Comparison of ENCODE assay signal across 1 cellular context in the genomic region with DNA sequence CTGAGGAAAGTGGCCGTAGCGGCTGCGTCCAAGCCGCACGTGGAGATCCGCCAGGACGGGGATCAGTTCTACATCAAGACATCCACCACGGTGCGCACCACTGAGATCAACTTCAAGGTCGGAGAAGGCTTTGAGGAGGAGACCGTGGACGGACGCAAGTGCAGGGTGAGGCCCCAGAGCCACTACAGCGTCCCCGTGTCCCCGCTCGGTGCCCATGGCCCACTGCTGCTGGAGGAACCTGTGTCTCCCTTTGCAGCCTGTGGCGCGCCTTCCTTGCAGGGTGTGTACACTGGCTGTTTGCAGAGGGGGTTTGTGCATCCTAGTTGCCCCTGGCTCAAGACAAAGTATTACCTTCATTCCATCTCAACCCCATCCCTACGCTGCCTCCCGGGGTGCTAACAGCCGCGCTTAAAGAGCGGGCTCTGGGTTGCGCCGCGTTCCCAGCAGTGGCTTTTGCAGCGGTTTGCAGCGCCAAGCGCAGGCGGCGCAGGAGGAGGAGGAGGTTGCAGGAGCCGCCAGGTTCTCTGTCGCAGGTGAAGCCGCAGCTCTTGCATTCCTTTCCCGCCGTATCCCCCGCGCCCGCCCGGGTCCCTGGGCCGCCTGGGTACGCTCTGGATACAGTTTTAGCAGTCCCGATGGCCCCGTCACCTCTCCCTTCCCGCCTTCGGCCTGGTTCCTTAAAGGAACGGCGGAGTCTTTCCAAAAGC.
TF ChIP-seq lines count a peak whose summit lies in the region.

No MANE protein-coding gene starts in this region.

TF ChIP-seq in H1, 55 proteins besides CTCF, POLR2A, EP300 and RAD21:
- TF ChIP-seq TBP (IDR thresholded peaks at IDR 0.05; ENCODE audit: low read depth, low read length) (peak; percentile 41; the same call in 1 of the 2 replicates), FOSL1 (IDR thresholded peaks at IDR 0.05; ENCODE audit: insufficient read depth, low read depth, low read length) (no peak), GTF2F1 (IDR thresholded peaks at IDR 0.05; ENCODE audit: borderline replicate concordance, low read depth, low read length) (no peak), RFX5 (IDR thresholded peaks at IDR 0.05; ENCODE audit: borderline replicate concordance, low read depth, low read length) (no peak), HDAC6 (IDR thresholded peaks at IDR 0.05; ENCODE audit: low read depth, low read length) (no peak), GABPA (IDR thresholded peaks at IDR 0.05; ENCODE audit: borderline replicate concordance, insufficient read depth, low read length) (peak; percentile 70; the same call in 1 of the 2 replicates), PHF8 (conservative IDR thresholded peaks at IDR 0.05; ENCODE audit: low read depth, low read length) (no peak; the same call in 1 of the 2 replicates), SIN3A (conservative IDR thresholded peaks at IDR 0.05 in 1 of 2, IDR thresholded peaks at IDR 0.05 in 1 of 2; ENCODE audit: low read depth in 1 of 2, low read length in 2 of 2) (no peak; a peak in 1 of 4 replicates), POLR2AphosphoS5 (IDR thresholded peaks at IDR 0.05; ENCODE audit: low read depth, low read length) (no peak), CEBPB (IDR thresholded peaks at IDR 0.05; ENCODE audit: low read depth, low read length) (no peak), NRF1 (IDR thresholded peaks at IDR 0.05; ENCODE audit: low read depth, low read length) (no peak), SP4 (IDR thresholded peaks at IDR 0.05; ENCODE audit: low read length) (no peak), CHD2 (IDR thresholded peaks at IDR 0.05; ENCODE audit: low read length) (no peak), CREB1 (IDR thresholded peaks at IDR 0.05) (no peak), TAF7 (optimal IDR thresholded peaks at IDR 0.05; ENCODE audit: borderline replicate concordance, low read depth, low read length) (no peak), RBBP5 (IDR thresholded peaks at IDR 0.05; ENCODE audit: borderline replicate concordance, low read depth, low read length) (peak; percentile 26; the same call in 1 of the 2 replicates), ASH2L (IDR thresholded peaks at IDR 0.05; ENCODE audit: low read length) (peak; percentile 54), KDM5A (IDR thresholded peaks at IDR 0.05; ENCODE audit: low read length) (no peak), SP1 (IDR thresholded peaks at IDR 0.05; ENCODE audit: low read depth, low read length) (no peak), HDAC2 (IDR thresholded peaks at IDR 0.05; ENCODE audit: borderline replicate concordance in 1 of 2, low read depth in 2 of 2, low read length in 2 of 2) (no peak), ATF3 (IDR thresholded peaks at IDR 0.05; ENCODE audit: insufficient read depth, low read depth, low read length) (no peak), SUZ12 (IDR thresholded peaks at IDR 0.05; ENCODE audit: low read length) (no peak), ZNF274 (IDR thresholded peaks at IDR 0.05; ENCODE audit: borderline replicate concordance, extremely low read depth, low read length) (no peak), JUND (IDR thresholded peaks at IDR 0.05; ENCODE audit: low read length) (no peak), KDM1A (IDR thresholded peaks at IDR 0.05; ENCODE audit: borderline replicate concordance, low read length) (no peak), JUN (IDR thresholded peaks at IDR 0.05; ENCODE audit: low read depth, low read length) (no peak), BCL11A (IDR thresholded peaks at IDR 0.05; ENCODE audit: low read depth in 2 of 2, low read length in 2 of 2) (no peak), SAP30 (IDR thresholded peaks at IDR 0.05; ENCODE audit: insufficient read depth, insufficient replicate concordance, low read length) (no peak), EZH2 (IDR thresholded peaks at IDR 0.05; ENCODE audit: low read depth, low read length, severe bottlenecking) (peak; percentile 15), MAFK (IDR thresholded peaks at IDR 0.05; ENCODE audit: low read depth, low read length) (no peak), TAF1 (IDR thresholded peaks at IDR 0.05; ENCODE audit: low read depth, low read length) (0 out of 2 replicates have a peak, but pooled peaks have one; percentile 37), EGR1 (IDR thresholded peaks at IDR 0.05; ENCODE audit: borderline replicate concordance, low read depth, low read length) (0 out of 2 replicates have a peak, but pooled peaks have one; percentile 35), BRCA1 (IDR thresholded peaks at IDR 0.05; ENCODE audit: low read depth, low read length) (no peak), CHD1 (IDR thresholded peaks at IDR 0.05; ENCODE audit: low read depth, low read length) (no peak), CBX5 (IDR thresholded peaks at IDR 0.05; ENCODE audit: low read depth, low read length) (no peak), SIRT6 (IDR thresholded peaks at IDR 0.05; ENCODE audit: low read length) (no peak), MAX (IDR thresholded peaks at IDR 0.05) (peak; percentile 94), SIX5 (IDR thresholded peaks at IDR 0.05; ENCODE audit: low read depth, low read length) (no peak), CBX8 (IDR thresholded peaks at IDR 0.05; ENCODE audit: borderline replicate concordance, low read depth, low read length) (no peak), TCF12 (IDR thresholded peaks at IDR 0.05; ENCODE audit: low read depth, low read length) (no peak), BACH1 (IDR thresholded peaks at IDR 0.05; ENCODE audit: low read length) (0 out of 2 replicates have a peak, but pooled peaks have one; percentile 15), RNF2 (IDR thresholded peaks at IDR 0.05; ENCODE audit: borderline replicate concordance, low read depth, low read length, missing control alignments, poor library complexity, severe bottlenecking) (peak; percentile 53), SRF (IDR thresholded peaks at IDR 0.05; ENCODE audit: low read depth, low read length) (no peak), RXRA (IDR thresholded peaks at IDR 0.05; ENCODE audit: insufficient read depth, low read depth, low read length) (no peak), YY1 (IDR thresholded peaks at IDR 0.05; ENCODE audit: low read depth, low read length) (0 out of 2 replicates have a peak, but pooled peaks have one; percentile 4), KDM4A (IDR thresholded peaks at IDR 0.05; ENCODE audit: low read depth, low read length, severe bottlenecking) (peak; percentile 67), POU5F1 (IDR thresholded peaks at IDR 0.05; ENCODE audit: low read depth, low read length) (no peak), SP2 (IDR thresholded peaks at IDR 0.05; ENCODE audit: low read length) (no peak), NANOG (IDR thresholded peaks at IDR 0.05; ENCODE audit: insufficient read depth, low read depth, low read length, poor library complexity, severe bottlenecking) (no peak), CTBP2 (IDR thresholded peaks at IDR 0.05; ENCODE audit: borderline replicate concordance, insufficient read depth, insufficient read length, low read length) (peak; percentile 42), TEAD4 (IDR thresholded peaks at IDR 0.05; ENCODE audit: low read depth, low read length) (no peak)
- TF ChIP-seq, protein P1, sequence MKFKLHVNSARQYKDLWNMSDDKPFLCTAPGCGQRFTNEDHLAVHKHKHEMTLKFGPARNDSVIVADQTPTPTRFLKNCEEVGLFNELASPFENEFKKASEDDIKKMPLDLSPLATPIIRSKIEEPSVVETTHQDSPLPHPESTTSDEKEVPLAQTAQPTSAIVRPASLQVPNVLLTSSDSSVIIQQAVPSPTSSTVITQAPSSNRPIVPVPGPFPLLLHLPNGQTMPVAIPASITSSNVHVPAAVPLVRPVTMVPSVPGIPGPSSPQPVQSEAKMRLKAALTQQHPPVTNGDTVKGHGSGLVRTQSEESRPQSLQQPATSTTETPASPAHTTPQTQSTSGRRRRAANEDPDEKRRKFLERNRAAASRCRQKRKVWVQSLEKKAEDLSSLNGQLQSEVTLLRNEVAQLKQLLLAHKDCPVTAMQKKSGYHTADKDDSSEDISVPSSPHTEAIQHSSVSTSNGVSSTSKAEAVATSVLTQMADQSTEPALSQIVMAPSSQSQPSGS (IDR thresholded peaks at IDR 0.05; ENCODE audit: low read length): no peak
- TF ChIP-seq, protein P2, sequence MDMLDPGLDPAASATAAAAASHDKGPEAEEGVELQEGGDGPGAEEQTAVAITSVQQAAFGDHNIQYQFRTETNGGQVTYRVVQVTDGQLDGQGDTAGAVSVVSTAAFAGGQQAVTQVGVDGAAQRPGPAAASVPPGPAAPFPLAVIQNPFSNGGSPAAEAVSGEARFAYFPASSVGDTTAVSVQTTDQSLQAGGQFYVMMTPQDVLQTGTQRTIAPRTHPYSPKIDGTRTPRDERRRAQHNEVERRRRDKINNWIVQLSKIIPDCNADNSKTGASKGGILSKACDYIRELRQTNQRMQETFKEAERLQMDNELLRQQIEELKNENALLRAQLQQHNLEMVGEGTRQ (IDR thresholded peaks at IDR 0.05; ENCODE audit: low read length): no peak
- TF ChIP-seq, protein P3, sequence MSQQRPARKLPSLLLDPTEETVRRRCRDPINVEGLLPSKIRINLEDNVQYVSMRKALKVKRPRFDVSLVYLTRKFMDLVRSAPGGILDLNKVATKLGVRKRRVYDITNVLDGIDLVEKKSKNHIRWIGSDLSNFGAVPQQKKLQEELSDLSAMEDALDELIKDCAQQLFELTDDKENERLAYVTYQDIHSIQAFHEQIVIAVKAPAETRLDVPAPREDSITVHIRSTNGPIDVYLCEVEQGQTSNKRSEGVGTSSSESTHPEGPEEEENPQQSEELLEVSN (IDR thresholded peaks at IDR 0.05): peak; percentile 85
- TF ChIP-seq, protein P4, sequence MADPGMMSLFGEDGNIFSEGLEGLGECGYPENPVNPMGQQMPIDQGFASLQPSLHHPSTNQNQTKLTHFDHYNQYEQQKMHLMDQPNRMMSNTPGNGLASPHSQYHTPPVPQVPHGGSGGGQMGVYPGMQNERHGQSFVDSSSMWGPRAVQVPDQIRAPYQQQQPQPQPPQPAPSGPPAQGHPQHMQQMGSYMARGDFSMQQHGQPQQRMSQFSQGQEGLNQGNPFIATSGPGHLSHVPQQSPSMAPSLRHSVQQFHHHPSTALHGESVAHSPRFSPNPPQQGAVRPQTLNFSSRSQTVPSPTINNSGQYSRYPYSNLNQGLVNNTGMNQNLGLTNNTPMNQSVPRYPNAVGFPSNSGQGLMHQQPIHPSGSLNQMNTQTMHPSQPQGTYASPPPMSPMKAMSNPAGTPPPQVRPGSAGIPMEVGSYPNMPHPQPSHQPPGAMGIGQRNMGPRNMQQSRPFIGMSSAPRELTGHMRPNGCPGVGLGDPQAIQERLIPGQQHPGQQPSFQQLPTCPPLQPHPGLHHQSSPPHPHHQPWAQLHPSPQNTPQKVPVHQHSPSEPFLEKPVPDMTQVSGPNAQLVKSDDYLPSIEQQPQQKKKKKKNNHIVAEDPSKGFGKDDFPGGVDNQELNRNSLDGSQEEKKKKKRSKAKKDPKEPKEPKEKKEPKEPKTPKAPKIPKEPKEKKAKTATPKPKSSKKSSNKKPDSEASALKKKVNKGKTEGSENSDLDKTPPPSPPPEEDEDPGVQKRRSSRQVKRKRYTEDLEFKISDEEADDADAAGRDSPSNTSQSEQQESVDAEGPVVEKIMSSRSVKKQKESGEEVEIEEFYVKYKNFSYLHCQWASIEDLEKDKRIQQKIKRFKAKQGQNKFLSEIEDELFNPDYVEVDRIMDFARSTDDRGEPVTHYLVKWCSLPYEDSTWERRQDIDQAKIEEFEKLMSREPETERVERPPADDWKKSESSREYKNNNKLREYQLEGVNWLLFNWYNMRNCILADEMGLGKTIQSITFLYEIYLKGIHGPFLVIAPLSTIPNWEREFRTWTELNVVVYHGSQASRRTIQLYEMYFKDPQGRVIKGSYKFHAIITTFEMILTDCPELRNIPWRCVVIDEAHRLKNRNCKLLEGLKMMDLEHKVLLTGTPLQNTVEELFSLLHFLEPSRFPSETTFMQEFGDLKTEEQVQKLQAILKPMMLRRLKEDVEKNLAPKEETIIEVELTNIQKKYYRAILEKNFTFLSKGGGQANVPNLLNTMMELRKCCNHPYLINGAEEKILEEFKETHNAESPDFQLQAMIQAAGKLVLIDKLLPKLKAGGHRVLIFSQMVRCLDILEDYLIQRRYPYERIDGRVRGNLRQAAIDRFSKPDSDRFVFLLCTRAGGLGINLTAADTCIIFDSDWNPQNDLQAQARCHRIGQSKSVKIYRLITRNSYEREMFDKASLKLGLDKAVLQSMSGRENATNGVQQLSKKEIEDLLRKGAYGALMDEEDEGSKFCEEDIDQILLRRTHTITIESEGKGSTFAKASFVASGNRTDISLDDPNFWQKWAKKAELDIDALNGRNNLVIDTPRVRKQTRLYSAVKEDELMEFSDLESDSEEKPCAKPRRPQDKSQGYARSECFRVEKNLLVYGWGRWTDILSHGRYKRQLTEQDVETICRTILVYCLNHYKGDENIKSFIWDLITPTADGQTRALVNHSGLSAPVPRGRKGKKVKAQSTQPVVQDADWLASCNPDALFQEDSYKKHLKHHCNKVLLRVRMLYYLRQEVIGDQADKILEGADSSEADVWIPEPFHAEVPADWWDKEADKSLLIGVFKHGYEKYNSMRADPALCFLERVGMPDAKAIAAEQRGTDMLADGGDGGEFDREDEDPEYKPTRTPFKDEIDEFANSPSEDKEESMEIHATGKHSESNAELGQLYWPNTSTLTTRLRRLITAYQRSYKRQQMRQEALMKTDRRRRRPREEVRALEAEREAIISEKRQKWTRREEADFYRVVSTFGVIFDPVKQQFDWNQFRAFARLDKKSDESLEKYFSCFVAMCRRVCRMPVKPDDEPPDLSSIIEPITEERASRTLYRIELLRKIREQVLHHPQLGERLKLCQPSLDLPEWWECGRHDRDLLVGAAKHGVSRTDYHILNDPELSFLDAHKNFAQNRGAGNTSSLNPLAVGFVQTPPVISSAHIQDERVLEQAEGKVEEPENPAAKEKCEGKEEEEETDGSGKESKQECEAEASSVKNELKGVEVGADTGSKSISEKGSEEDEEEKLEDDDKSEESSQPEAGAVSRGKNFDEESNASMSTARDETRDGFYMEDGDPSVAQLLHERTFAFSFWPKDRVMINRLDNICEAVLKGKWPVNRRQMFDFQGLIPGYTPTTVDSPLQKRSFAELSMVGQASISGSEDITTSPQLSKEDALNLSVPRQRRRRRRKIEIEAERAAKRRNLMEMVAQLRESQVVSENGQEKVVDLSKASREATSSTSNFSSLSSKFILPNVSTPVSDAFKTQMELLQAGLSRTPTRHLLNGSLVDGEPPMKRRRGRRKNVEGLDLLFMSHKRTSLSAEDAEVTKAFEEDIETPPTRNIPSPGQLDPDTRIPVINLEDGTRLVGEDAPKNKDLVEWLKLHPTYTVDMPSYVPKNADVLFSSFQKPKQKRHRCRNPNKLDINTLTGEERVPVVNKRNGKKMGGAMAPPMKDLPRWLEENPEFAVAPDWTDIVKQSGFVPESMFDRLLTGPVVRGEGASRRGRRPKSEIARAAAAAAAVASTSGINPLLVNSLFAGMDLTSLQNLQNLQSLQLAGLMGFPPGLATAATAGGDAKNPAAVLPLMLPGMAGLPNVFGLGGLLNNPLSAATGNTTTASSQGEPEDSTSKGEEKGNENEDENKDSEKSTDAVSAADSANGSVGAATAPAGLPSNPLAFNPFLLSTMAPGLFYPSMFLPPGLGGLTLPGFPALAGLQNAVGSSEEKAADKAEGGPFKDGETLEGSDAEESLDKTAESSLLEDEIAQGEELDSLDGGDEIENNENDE (IDR thresholded peaks at IDR 0.05; ENCODE audit: insufficient replicate concordance, low read length): no peak
